1 cellular context compared by ENCODE assay signal in genomic region chr11:44613081-44613628, GRCh38.
TF ChIP-seq lines count a peak whose summit lies in the region.

No MANE protein-coding gene starts in this region.

TF ChIP-seq in GM12878, 131 proteins besides CTCF, POLR2A, EP300 and RAD21:
- TF ChIP-seq ZBED1 (IDR thresholded peaks at IDR 0.05; ENCODE audit: borderline replicate concordance) (no peak), SIX5 (IDR thresholded peaks at IDR 0.05; ENCODE audit: low read depth, low read length, severe bottlenecking) (no peak), HDGF (IDR thresholded peaks at IDR 0.05) (no peak), CEBPB (IDR thresholded peaks at IDR 0.05; ENCODE audit: borderline replicate concordance in 1 of 2, low read depth in 2 of 2, low read length in 2 of 2) (no peak), RFX5 (IDR thresholded peaks at IDR 0.05; ENCODE audit: low read depth, low read length) (no peak), PML (IDR thresholded peaks at IDR 0.05; ENCODE audit: low read length) (no peak), E2F8 (IDR thresholded peaks at IDR 0.05; ENCODE audit: low read depth, partially characterized antibody) (no peak), PBX3 (IDR thresholded peaks at IDR 0.05; ENCODE audit: insufficient replicate concordance, low read depth, low read length) (no peak), MTA2 (IDR thresholded peaks at IDR 0.05; ENCODE audit: low read depth) (no peak), EZH2 (IDR thresholded peaks at IDR 0.05; ENCODE audit: borderline replicate concordance, control insufficient read depth, low read depth, low read length) (no peak), RUNX3 (IDR thresholded peaks at IDR 0.05; ENCODE audit: low read length) (peak; percentile 65), SMARCA5 (IDR thresholded peaks at IDR 0.05) (0 out of 2 replicates have a peak, but pooled peaks have one; percentile 31), MAX (IDR thresholded peaks at IDR 0.05; ENCODE audit: low read depth, low read length) (no peak), TBL1XR1 (IDR thresholded peaks at IDR 0.05; ENCODE audit: low read depth, low read length) (0 out of 2 replicates have a peak, but pooled peaks have one; percentile 26), NFYA (IDR thresholded peaks at IDR 0.05; ENCODE audit: borderline replicate concordance, low read depth, low read length) (no peak), NR2C2 (IDR thresholded peaks at IDR 0.05; ENCODE audit: borderline replicate concordance, control insufficient read depth, insufficient read length, low read depth) (no peak), GABPA (IDR thresholded peaks at IDR 0.05; ENCODE audit: low read depth) (no peak), EED (IDR thresholded peaks at IDR 0.05; ENCODE audit: low read depth) (no peak), ZNF687 (IDR thresholded peaks at IDR 0.05) (0 out of 2 replicates have a peak, but pooled peaks have one; percentile 35), IRF5 (IDR thresholded peaks at IDR 0.05; ENCODE audit: borderline replicate concordance) (no peak), MEF2B (IDR thresholded peaks at IDR 0.05; ENCODE audit: partially characterized antibody, poor library complexity, severe bottlenecking) (peak; percentile 23), ZNF217 (IDR thresholded peaks at IDR 0.05) (0 out of 2 replicates have a peak, but pooled peaks have one; percentile 17), BRCA1 (IDR thresholded peaks at IDR 0.05; ENCODE audit: low read depth, low read length) (no peak), MXI1 (IDR thresholded peaks at IDR 0.05; ENCODE audit: low read depth, low read length) (no peak), ZBTB40 (IDR thresholded peaks at IDR 0.05; ENCODE audit: borderline replicate concordance) (no peak), MEF2A (IDR thresholded peaks at IDR 0.05; ENCODE audit: insufficient read depth, low read depth, low read length) (no peak), IKZF2 (IDR thresholded peaks at IDR 0.05) (0 out of 4 replicates have a peak, but pooled peaks of 1 of the 2 experiments have one; percentile 20), SP1 (IDR thresholded peaks at IDR 0.05; ENCODE audit: low read depth, low read length) (no peak), IKZF1 (conservative IDR thresholded peaks at IDR 0.05) (0 out of 2 replicates have a peak, but pooled peaks have one; percentile 25), ZBTB33 (IDR thresholded peaks at IDR 0.05) (no peak), ZSCAN29 (IDR thresholded peaks at IDR 0.05) (no peak), SIN3A (IDR thresholded peaks at IDR 0.05; ENCODE audit: low read depth, low read length) (no peak), RAD51 (IDR thresholded peaks at IDR 0.05) (no peak)
- TF ChIP-seq, protein P1, sequence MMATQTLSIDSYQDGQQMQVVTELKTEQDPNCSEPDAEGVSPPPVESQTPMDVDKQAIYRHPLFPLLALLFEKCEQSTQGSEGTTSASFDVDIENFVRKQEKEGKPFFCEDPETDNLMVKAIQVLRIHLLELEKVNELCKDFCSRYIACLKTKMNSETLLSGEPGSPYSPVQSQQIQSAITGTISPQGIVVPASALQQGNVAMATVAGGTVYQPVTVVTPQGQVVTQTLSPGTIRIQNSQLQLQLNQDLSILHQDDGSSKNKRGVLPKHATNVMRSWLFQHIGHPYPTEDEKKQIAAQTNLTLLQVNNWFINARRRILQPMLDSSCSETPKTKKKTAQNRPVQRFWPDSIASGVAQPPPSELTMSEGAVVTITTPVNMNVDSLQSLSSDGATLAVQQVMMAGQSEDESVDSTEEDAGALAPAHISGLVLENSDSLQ (IDR thresholded peaks at IDR 0.05): no peak
- TF ChIP-seq, protein P2, sequence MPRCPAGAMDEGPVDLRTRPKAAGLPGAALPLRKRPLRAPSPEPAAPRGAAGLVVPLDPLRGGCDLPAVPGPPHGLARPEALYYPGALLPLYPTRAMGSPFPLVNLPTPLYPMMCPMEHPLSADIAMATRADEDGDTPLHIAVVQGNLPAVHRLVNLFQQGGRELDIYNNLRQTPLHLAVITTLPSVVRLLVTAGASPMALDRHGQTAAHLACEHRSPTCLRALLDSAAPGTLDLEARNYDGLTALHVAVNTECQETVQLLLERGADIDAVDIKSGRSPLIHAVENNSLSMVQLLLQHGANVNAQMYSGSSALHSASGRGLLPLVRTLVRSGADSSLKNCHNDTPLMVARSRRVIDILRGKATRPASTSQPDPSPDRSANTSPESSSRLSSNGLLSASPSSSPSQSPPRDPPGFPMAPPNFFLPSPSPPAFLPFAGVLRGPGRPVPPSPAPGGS (IDR thresholded peaks at IDR 0.05; ENCODE audit: borderline replicate concordance, insufficient read depth, low read depth, low read length, poor library complexity, severe bottlenecking): peak; percentile 22
- TF ChIP-seq, protein P3, sequence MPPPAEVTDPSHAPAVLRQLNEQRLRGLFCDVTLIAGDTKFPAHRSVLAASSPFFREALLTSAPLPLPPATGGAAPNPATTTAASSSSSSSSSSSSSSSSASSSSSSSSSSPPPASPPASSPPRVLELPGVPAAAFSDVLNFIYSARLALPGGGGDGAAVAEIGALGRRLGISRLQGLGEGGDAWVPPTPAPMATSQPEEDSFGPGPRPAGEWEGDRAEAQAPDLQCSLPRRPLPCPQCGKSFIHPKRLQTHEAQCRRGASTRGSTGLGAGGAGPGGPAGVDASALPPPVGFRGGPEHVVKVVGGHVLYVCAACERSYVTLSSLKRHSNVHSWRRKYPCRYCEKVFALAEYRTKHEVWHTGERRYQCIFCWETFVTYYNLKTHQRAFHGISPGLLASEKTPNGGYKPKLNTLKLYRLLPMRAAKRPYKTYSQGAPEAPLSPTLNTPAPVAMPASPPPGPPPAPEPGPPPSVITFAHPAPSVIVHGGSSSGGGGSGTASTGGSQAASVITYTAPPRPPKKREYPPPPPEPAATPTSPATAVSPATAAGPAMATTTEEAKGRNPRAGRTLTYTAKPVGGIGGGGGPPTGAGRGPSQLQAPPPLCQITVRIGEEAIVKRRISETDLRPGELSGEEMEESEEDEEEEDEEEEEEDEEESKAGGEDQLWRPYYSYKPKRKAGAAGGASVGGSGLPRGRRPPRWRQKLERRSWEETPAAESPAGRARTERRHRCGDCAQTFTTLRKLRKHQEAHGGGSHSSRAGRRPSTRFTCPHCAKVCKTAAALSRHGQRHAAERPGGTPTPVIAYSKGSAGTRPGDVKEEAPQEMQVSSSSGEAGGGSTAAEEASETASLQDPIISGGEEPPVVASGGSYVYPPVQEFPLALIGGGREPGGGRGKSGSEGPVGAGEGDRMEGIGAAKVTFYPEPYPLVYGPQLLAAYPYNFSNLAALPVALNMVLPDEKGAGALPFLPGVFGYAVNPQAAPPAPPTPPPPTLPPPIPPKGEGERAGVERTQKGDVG (CRISPR knock-in tag; IDR thresholded peaks at IDR 0.05): no peak
